Comparison of ENCODE assay signal across 18 cellular contexts in genomic region chr12:80356092-80356491, GRCh38.
A peak's percentile ranks its signal among the peaks of the same experiment; 100 is the strongest.
DNase-seq lines count a peak whose midpoint lies in the region; ATAC-seq and TF ChIP-seq lines count a peak whose summit lies in the region.
"Had no signal": no experiment of that assay in that cellular context is flagged by ENCODE, and none has a peak within 500 bp of the region (broad histone marks: within the 10 kb centered on the region; RNA-seq: fewer than 3 reads in every experiment).

No MANE protein-coding gene starts in this region.

- peak overlapping the region; percentile 21 for H3K27ac ChIP-seq in A673 (ENCODE audit: low read depth, low read length, poor library complexity, severe bottlenecking)
- no peak overlapping the region for H3K27ac ChIP-seq in SJCRH30
- H3K27ac ChIP-seq: 22Rv1 had no signal

- peak; percentile 49 for ATAC-seq in GM21717 (IDR thresholded peaks at IDR 0.05; ENCODE audit: unreplicated experiment)
- no peak for ATAC-seq in GM21423 (IDR thresholded peaks at IDR 0.05; ENCODE audit: unreplicated experiment)
- ATAC-seq: K562, Panc1, Right ventricle myocardium inferior, SK-N-SH treated with all-trans-retinoic acid at 6 μM for 48 hours had no signal

- CTCF ChIA-PET in A673 (lab: Charles Lee): no interaction called here

- DNase-seq in A673 (ENCODE audit: low spot score): peak; percentile 70
- peak; percentile 24 for DNase-seq in astrocyte of the spinal cord (ENCODE audit: low read depth, low spot score)
- DNase-seq in fibroblast of mammary gland (ENCODE audit: low read depth): peak; percentile 5
- DNase-seq in COLO668 (lab: John Stamatoyannopoulos, UW; ENCODE audit: unreplicated experiment): no peak
- DNase-seq in SJCRH30: no peak
- no peak for DNase-seq in DMS114 treated with DMSO at 0.1 percent for 48 hours (lab: John Stamatoyannopoulos, UW; ENCODE audit: unreplicated experiment)
- DNase-seq: C1 segment of cervical spinal cord, HCEC 1CT, NCI-H146, NCI-H446 treated with DMSO at 0.1 percent for 48 hours, NCI-H774 had no signal

- no TSS peak for BruUV-seq in A673 (replicated peaks; lab: Mats Ljungman, UMichigan)

- H3K4me1 ChIP-seq in A673 (ENCODE audit: insufficient read depth, low read length, poor library complexity, severe bottlenecking): peaks cover 29% of the 10 kb centered on the region
- H3K4me1 ChIP-seq in SJCRH30: peaks cover 4% of the 10 kb centered on the region; the same call in 1 of the 2 replicates

- in situ Hi-C loops in astrocyte of the spinal cord (cut with HindIII; ENCODE audit: low sequenced_read_pairs): no loop called here

- POLR2A ChIA-PET in A673 (lab: Charles Lee; ENCODE audit: low non-redundant PET): interaction anchor here (0.6 kb wide), 1 partner anchor 85 kb away, joined by 3 read pairs; no protein-coding TSS in a partner anchor

- intact Hi-C loops in A673 (cut with micrococcal nuclease; ENCODE audit: unreplicated experiment): no loop called here

- H3K36me3 ChIP-seq in A673 (ENCODE audit: insufficient read depth, low read length, poor library complexity, severe bottlenecking) (no peaks in the 10 kb centered on the region), SJCRH30 (no peaks in the 10 kb centered on the region)

- no peaks in the 10 kb centered on the region for H3K9me3 ChIP-seq in A673 (ENCODE audit: low read depth, low read length, poor library complexity, severe bottlenecking)
- H3K9me3 ChIP-seq in SJCRH30 (replicated peaks): no peaks in the 10 kb centered on the region

- no peak overlapping the region for H3K4me3 ChIP-seq in A673 (ENCODE audit: low read depth, low read length, poor library complexity, severe bottlenecking)
- H3K4me3 ChIP-seq in astrocyte of the spinal cord (ENCODE audit: low read depth, low read length): no peak overlapping the region
- H3K4me3 ChIP-seq in fibroblast of mammary gland (ENCODE audit: control insufficient read depth, low read depth, low read length): no peak overlapping the region
- H3K4me3 ChIP-seq in SJCRH30: no peak overlapping the region
- H3K4me3 ChIP-seq: K562 had no signal

- no peak for TF ChIP-seq CTCF in A673 (conservative IDR thresholded peaks at IDR 0.05; ENCODE audit: low read depth, low read length)
- no peak for TF ChIP-seq CTCF in astrocyte of the spinal cord (IDR thresholded peaks at IDR 0.05; ENCODE audit: low read depth, low read length)
- no peak for TF ChIP-seq CTCF in fibroblast of mammary gland (conservative IDR thresholded peaks at IDR 0.05; ENCODE audit: control insufficient read depth, insufficient read depth, low read depth, low read length)

- H3K27me3 ChIP-seq in A673 (replicated peaks; ENCODE audit: insufficient read depth, low read depth, low read length, poor library complexity): no peaks in the 10 kb centered on the region
- no peaks in the 10 kb centered on the region for H3K27me3 ChIP-seq in SJCRH30

Comparison
In these comparisons a context has a peak if more than half of its experiments do, and no peak if none do; other contexts are left out.
1. DNase-seq: peak in A673 (single experiment), astrocyte of the spinal cord (single experiment) and fibroblast of mammary gland (single experiment); none in COLO668 (single experiment), SJCRH30 (0 of 2) and DMS114 treated with DMSO at 0.1 percent for 48 hours (single experiment).